ENCODE assay signal across 25 cellular contexts in the genomic region with DNA sequence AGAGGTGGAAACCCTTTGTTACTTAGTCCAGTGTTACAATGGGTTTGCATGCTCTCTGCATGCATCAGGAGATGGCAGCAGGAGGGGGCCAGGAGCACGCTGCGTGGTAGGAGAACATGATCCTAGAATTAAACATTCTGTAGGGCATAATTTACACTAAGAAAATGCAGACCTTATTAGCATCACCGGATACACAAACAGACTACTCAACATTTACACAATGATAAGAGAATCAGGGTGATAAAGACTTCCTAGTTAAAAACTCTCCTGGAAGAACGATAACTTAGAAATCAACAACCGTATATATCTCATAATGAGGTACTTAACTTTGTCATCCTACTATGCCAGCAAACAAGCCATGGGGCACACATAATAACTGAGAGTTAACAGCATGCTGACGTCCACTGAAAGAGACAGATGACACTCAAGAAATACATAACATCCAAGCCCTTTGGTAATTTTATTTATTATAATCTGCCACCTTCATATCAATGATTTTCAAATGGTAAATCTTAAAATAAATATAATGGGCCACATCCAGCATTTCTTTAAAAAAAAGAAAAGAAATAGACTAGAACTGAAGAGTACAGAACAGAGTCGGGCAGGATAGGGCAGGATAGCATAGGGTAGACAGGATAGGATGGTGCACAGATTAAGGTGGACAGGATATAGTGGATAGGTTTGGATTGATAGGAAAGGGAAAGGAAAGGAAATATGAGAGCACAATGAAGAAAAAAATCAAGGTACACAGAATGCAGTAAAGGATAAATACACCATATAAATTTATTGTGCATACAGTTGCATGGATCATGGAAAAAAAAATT. TPM values are rescaled to one million over a fixed set of nuclear protein-coding genes. Genes with fewer than 3 reads are reported as not detected.
DNase-seq lines count a peak whose midpoint lies in the region; ATAC-seq, FAIRE-seq and TF ChIP-seq lines count a peak whose summit lies in the region.
"Had no signal": no experiment of that assay in that cellular context is flagged by ENCODE, and none has a peak within 500 bp of the region (broad histone marks: within the 10 kb centered on the region; RNA-seq: fewer than 3 reads in every experiment).

No MANE protein-coding gene starts in this region.

- no peak overlapping the region for H3K9ac ChIP-seq in H1 (replicated peaks in 1 of 4; ENCODE audit: extremely low read depth in 1 of 4, low read depth in 3 of 4, low read length in 3 of 4)
- H3K9ac ChIP-seq: GM23248, neural progenitor cell, parathyroid adenoma had no signal

- FAIRE-seq in A549 (lab: Jason Lieb, UNC) (no peak), GM12892 (lab: Jason Lieb, UNC) (peak; percentile 65), H1 (lab: Jason Lieb, UNC) (peak; percentile 39)

- H3K14ac ChIP-seq in H1 (ENCODE audit: insufficient read length), result no peak overlapping the region

- H2AFZ ChIP-seq in H1 (ENCODE audit: low read length), result no peak overlapping the region
- H2AFZ ChIP-seq: GM23248, neural progenitor cell, parathyroid adenoma had no signal

- H3K4me2 ChIP-seq in A549 (peak overlapping the region; percentile 29; the same call in 1 of the 3 replicates), H1 (ENCODE audit: insufficient read depth in 1 of 2, low read depth in 2 of 2, low read length in 2 of 2) (no peak overlapping the region)
- H3K4me2 ChIP-seq: neural progenitor cell had no signal

- no peak overlapping the region for H2BK20ac ChIP-seq in H1 (ENCODE audit: low read length)

- no peak for DNase-seq in A549 (ENCODE audit: low read depth in 1 of 2, low spot score in 1 of 2)
- no peak for DNase-seq in GM12892 (ENCODE audit: insufficient read length)
- DNase-seq in NCI-H345 (lab: John Stamatoyannopoulos, UW), result peak; percentile 61
- no peak for DNase-seq in H1 (ENCODE audit: low read depth in 1 of 2, low spot score in 2 of 2)
- DNase-seq in activated CD4-positive, CD25-positive, alpha-beta regulatory T cell treated with anti-CD3 and anti-CD28 coated beads, Interleukin-2, amount 50 U/mL, for 72 hours, result no peak
- DNase-seq in AG08396 (ENCODE audit: low spot score), result no peak
- DNase-seq: activated CD4-positive, alpha-beta T cell treated with anti-CD3 and anti-CD28 coated beads for 4 hours; activated effector memory CD4-positive, alpha-beta T cell treated with Interleukin-2 at 50 U/mL for 16 hours; activated T-cell treated with anti-CD3 and anti-CD28 coated beads for 4 hours; aorta; Calu3; cortex of kidney; effector memory CD8-positive, alpha-beta T cell; GM23248; IMR-90; left cardiac atrium; NK-92 treated with Interleukin-12 subunit alpha and Interleukin-12 subunit beta, amount 100 ng/mL, for 24 hours; PC-3; right cardiac atrium; spleen; substantia nigra had no signal

- POLR2A ChIA-PET in A549 (lab: Yijun Ruan, JAX) (no interaction called here), H1 (lab: Charles Lee; ENCODE audit: partially characterized antibody) (no interaction called here)

- TF ChIP-seq CTCF in A549 (IDR thresholded peaks at IDR 0.05) (no peak), H1 (IDR thresholded peaks at IDR 0.05; ENCODE audit: control extremely low read depth in 1 of 3, insufficient read depth in 1 of 3, low read depth in 1 of 3, low read length in 3 of 3) (no peak)

- H4K91ac ChIP-seq in H1 (replicated peaks; ENCODE audit: insufficient read length, low read length), result no peak overlapping the region

- H2BK120ac ChIP-seq in H1 (replicated peaks; ENCODE audit: low read depth, low read length), result no peak overlapping the region

- H3K9me3 ChIP-seq in A549 (no peaks in the 10 kb centered on the region), H1 (ENCODE audit: insufficient read depth in 2 of 2, low read depth in 1 of 2, low read length in 1 of 2) (no peaks in the 10 kb centered on the region)

- H4K20me1 ChIP-seq in H1 (replicated peaks in 1 of 2; ENCODE audit: control insufficient read depth in 1 of 2, insufficient read depth in 2 of 2, low read length in 2 of 2), result peaks cover 0 to 7% of the 10 kb centered on the region in 2 experiments

- H3K23ac ChIP-seq in H1 (ENCODE audit: insufficient read length), result no peak overlapping the region

- no peak overlapping the region for H4K5ac ChIP-seq in H1 (ENCODE audit: insufficient read length, low read depth, low read length)

- ATAC-seq in A549 (peak in 1 of 2 experiments; percentile 53; a peak in 1 of 6 replicates), GM21576 (IDR thresholded peaks at IDR 0.05; ENCODE audit: unreplicated experiment) (no peak)
- ATAC-seq: effector memory CD8-positive, alpha-beta T cell; left cardiac atrium; PC-3; right cardiac atrium had no signal

- H3K4me3 ChIP-seq in A549 (no peak overlapping the region), H1 (ENCODE audit: extremely low read depth in 1 of 4, insufficient read depth in 2 of 4, low read depth in 3 of 4, low read length in 4 of 4) (no peak overlapping the region)
- H3K4me3 ChIP-seq: GM23248, neural progenitor cell, spleen had no signal

- 64% methylated on average over 7 of the region's 7 CpGs for WGBS in A549 (ENCODE audit: missing lambda C conversion rate)
- WGBS in H1 (ENCODE audit: extremely low coverage in 1 of 2, insufficient coverage in 1 of 2, insufficient read length in 1 of 2, insufficient replicate concordance in 2 of 2, low coverage in 1 of 2, low lambda C conversion rate in 2 of 2, missing lambda C conversion rate in 1 of 2), 2 experiments, result 56% methylated on average over 7 of the region's 7 CpGs; no CpG with 5 or more reads in 1 of the 2 experiments

- H3K4me1 ChIP-seq in A549, result peaks cover 22% of the 10 kb centered on the region
- H3K4me1 ChIP-seq in H1 (replicated peaks in 1 of 4; ENCODE audit: control insufficient read depth in 3 of 4, insufficient read depth in 4 of 4, low read length in 3 of 4), result peaks cover 0 to 3% (median 0%) of the 10 kb centered on the region in 4 experiments; a peak in 2 of 7 replicates
- H3K4me1 ChIP-seq: parathyroid adenoma, spleen had no signal

- H3K23me2 ChIP-seq in H1 (ENCODE audit: low read depth, low read length), result no peaks in the 10 kb centered on the region; the same call in 1 of the 2 replicates

- H4K8ac ChIP-seq in H1 (ENCODE audit: extremely low read depth, insufficient read depth, low read length), result no peak overlapping the region

- no peak overlapping the region for H2BK15ac ChIP-seq in H1 (ENCODE audit: low read length)

- TF ChIP-seq RAD21 in A549 (conservative IDR thresholded peaks at IDR 0.05 in 1 of 2, IDR thresholded peaks at IDR 0.05 in 1 of 2) (no peak), H1 (IDR thresholded peaks at IDR 0.05 in 1 of 2, conservative IDR thresholded peaks at IDR 0.05 in 1 of 2; ENCODE audit: low read depth in 2 of 2, low read length in 2 of 2) (no peak)

- CTCF ChIA-PET in A549 (lab: Yijun Ruan, JAX), result no interaction called here
- CTCF ChIA-PET in H1 (lab: Charles Lee; ENCODE audit: partially characterized antibody), result no interaction called here

- H2BK5ac ChIP-seq in H1 (ENCODE audit: low read depth, low read length), result no peak overlapping the region

- H3K27me3 ChIP-seq in H1 (replicated peaks in 1 of 4; ENCODE audit: control insufficient read depth in 3 of 4, extremely low read depth in 1 of 4, insufficient read depth in 3 of 4, low read length in 3 of 4), result peaks cover 0 to 7% (median 4%) of the 10 kb centered on the region in 4 experiments; a peak in 3 of 7 replicates
- H3K27me3 ChIP-seq: neural progenitor cell, spleen had no signal

- H3K79me1 ChIP-seq in H1 (ENCODE audit: low read depth, low read length), result no peaks in the 10 kb centered on the region

- no peak overlapping the region for H3K18ac ChIP-seq in H1 (ENCODE audit: extremely low read depth, low read length)

- H2BK12ac ChIP-seq in H1 (ENCODE audit: low read depth, low read length), result no peak overlapping the region

- TF ChIP-seq POLR2A in A549 (IDR thresholded peaks at IDR 0.05; ENCODE audit: low read length) (no peak), GM12892 (IDR thresholded peaks at IDR 0.05; ENCODE audit: low read depth, low read length) (no peak), H1 (IDR thresholded peaks at IDR 0.05; ENCODE audit: control extremely low read depth in 1 of 2, low read depth in 2 of 2, low read length in 2 of 2) (no peak)

- H3K56ac ChIP-seq in H1 (replicated peaks; ENCODE audit: insufficient read length, low read depth, low read length), result no peak overlapping the region

- H2AK5ac ChIP-seq in H1 (ENCODE audit: low read depth, low read length), result no peak overlapping the region

- H3K79me2 ChIP-seq in H1 (ENCODE audit: control insufficient read depth in 1 of 2, insufficient read depth in 2 of 2, low read length in 2 of 2), result no peaks in the 10 kb centered on the region
- H3K79me2 ChIP-seq: parathyroid adenoma had no signal

- no peak overlapping the region for H3K4ac ChIP-seq in H1 (replicated peaks; ENCODE audit: insufficient read length, low read depth, low read length)

- no peak overlapping the region for H3K27ac ChIP-seq in A549
- no peak overlapping the region for H3K27ac ChIP-seq in H1 (ENCODE audit: low read depth, low read length)
- H3K27ac ChIP-seq: C4-2B, GM23248, neural progenitor cell, parathyroid adenoma, spleen had no signal

- H3K36me3 ChIP-seq in H1 (ENCODE audit: control insufficient read depth in 2 of 4, insufficient read depth in 4 of 4, low read length in 3 of 4), result no peaks in the 10 kb centered on the region
- H3K36me3 ChIP-seq: neural progenitor cell, spleen had no signal

- no peak for TF ChIP-seq EP300 in A549 (IDR thresholded peaks at IDR 0.05)
- no peak for TF ChIP-seq EP300 in H1 (IDR thresholded peaks at IDR 0.05; ENCODE audit: borderline replicate concordance in 1 of 2, low read depth in 2 of 2, low read length in 2 of 2)

TF ChIP-seq in A549, 52 proteins besides CTCF, POLR2A, EP300 and RAD21 (continues in another document):
- TF ChIP-seq JUN (IDR thresholded peaks at IDR 0.05) (no peak), SMC3 (IDR thresholded peaks at IDR 0.05) (no peak)

TF ChIP-seq in H1, 55 proteins besides CTCF, POLR2A, EP300 and RAD21 (continues in another document):
- TF ChIP-seq CHD2 (IDR thresholded peaks at IDR 0.05; ENCODE audit: low read length), result no peak
- TF ChIP-seq SRF (IDR thresholded peaks at IDR 0.05; ENCODE audit: low read depth, low read length), result no peak

RNA-seq across cellular contexts. Expression of a gene that starts 27.5 kb away (rescaled TPM):
- polyA plus RNA-seq in A549 (2011; rRNA removed), result 36.7 and 59.0 TPM in 2 replicates
- 14.5 and 14.9 TPM in 2 replicates for polyA plus RNA-seq in A549 (2012; cell fraction: cytosol; rRNA removed)
- 23.2 and 29.5 TPM in 2 replicates for polyA plus RNA-seq in A549 (2012; cell fraction: nucleus; rRNA removed)
- polyA plus RNA-seq in A549 (2017; fragmentation: RNase III; extraction: RNeasy Plus Mini Kit Qiagen cat#74134 plus additional on column Dnase treatment), result 28.0 to 33.4 TPM (median 33.3 TPM) in 3 replicates
- polyA minus RNA-seq in A549 (2011; rRNA and poly(A)+ RNA removed), result 58.6 and 60.9 TPM in 2 replicates
- 13.6 TPM for polyA plus RNA-seq in GM12892 (2012; ENCODE audit: missing spikeins)
- total RNA-seq in H1 (2021; fragmentation: NEBNext Ultra II Directional; extraction: Animal tissue kit (Norgen Biotek cat#: 25700)), result 25.3 and 29.3 TPM in 2 replicates
- polyA plus RNA-seq in H1 (2011; rRNA removed), result 8.3 and 9.6 TPM in 2 replicates
- 12.8 TPM for polyA plus RNA-seq in H1 (2011; cell fraction: cytosol; rRNA removed)
- polyA plus RNA-seq in H1 (2011; cell fraction: nucleus; rRNA removed), result 20.1 TPM
- 14.8 to 19.0 TPM (median 15.7 TPM) in 4 replicates for polyA plus RNA-seq in H1 (2012, experiment 1 of 2)
- polyA plus RNA-seq in H1 (2012, experiment 2 of 2), result 2.3 TPM
- 31.9 TPM for polyA plus RNA-seq in H1 (2013, experiment 1 of 2)
- polyA plus RNA-seq in H1 (2013, experiment 2 of 2), result 32.4 TPM
- polyA minus RNA-seq in H1 (2011; rRNA and poly(A)+ RNA removed), result 35.1 and 35.8 TPM in 2 replicates
- polyA minus RNA-seq in H1 (2011; cell fraction: cytosol; rRNA and poly(A)+ RNA removed), result 10.9 TPM
- 46.8 TPM for polyA minus RNA-seq in H1 (2011; cell fraction: nucleus; rRNA and poly(A)+ RNA removed)
